In the genomic region with DNA sequence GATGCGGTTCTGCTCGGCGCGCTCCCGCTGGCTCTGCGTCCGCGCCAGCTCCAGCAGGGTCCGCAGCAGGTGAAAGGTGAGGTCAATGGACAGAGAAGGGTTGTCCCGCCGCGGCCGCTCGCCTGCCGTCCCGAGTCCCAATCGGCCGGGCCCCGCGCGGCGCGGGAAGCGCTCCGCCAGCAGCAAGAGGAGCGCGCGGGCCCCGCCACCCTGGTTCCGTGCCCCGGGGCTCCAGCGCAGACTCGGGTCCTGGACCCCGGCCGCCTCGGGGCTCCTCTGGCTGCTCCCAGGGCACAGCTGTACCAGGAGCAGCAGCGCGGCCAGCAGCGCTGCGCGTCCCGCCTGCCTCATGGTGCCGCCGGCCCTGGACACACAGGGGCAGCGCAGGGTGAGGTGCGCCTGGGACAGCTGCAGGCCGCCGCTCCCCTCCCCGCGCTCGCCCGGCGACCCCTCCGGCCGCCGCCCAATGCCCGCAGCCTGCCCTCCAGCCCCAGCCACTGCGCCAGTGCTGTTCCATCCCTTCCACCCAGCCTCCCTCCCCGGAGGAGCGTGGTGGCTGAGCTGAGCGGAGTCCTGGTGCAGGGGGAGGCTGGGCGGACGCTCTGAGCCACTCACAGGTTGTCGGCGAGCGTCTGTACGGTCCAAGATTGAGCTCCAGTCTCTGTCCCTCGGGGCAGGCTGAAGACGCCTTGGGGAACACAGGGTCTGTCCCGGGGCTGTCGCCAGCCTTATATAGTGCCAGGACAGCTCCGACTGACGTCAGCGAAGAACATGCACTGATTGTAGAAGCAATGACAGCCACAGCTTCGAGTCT, we compare ENCODE assay signal across 14 cellular contexts. TPM values are rescaled to one million over a fixed set of nuclear protein-coding genes. Genes with fewer than 3 reads are reported as not detected.
DNase-seq lines count a peak whose midpoint lies in the region; ATAC-seq, FAIRE-seq and TF ChIP-seq lines count a peak whose summit lies in the region.
"Had no signal": no experiment of that assay in that cellular context is flagged by ENCODE, and none has a peak within 500 bp of the region (broad histone marks: within the 10 kb centered on the region; RNA-seq: fewer than 3 reads in every experiment).

No MANE protein-coding gene starts in this region.

- no peak for TF ChIP-seq CTCF in Calu3 (IDR thresholded peaks at IDR 0.05; ENCODE audit: unreplicated experiment)
- no peak for TF ChIP-seq CTCF in WERI-Rb-1 (IDR thresholded peaks at IDR 0.05; ENCODE audit: low read depth, low read length)
- no peak for TF ChIP-seq CTCF in kidney (IDR thresholded peaks at IDR 0.05; ENCODE audit: borderline replicate concordance, extremely low read depth, insufficient read depth)

- H3K36me3 ChIP-seq in WERI-Rb-1 (no peaks in the 10 kb centered on the region), kidney (ENCODE audit: control insufficient read depth in 1 of 2, insufficient read depth in 2 of 2, low read length in 2 of 2) (no peaks in the 10 kb centered on the region)

- CTCF ChIA-PET in Calu3 (lab: Charles Lee), result no interaction called here

- DNase-seq in Calu3 (no peak), WERI-Rb-1 (no peak), kidney (peak; percentile 63), dedifferentiated amniotic fluid mesenchymal stem cell (ENCODE audit: extremely low spot score) (no peak)
- no peak for DNase-seq in activated CD4-positive, CD25-positive, alpha-beta regulatory T cell (lab: John Stamatoyannopoulos, UW)
- DNase-seq: activated CD4-positive, alpha-beta T cell treated with anti-CD3 and anti-CD28 coated beads, Interleukin-2, amount 50 U/mL, for 4 hours; C1 segment of cervical spinal cord; NCI-H2029 treated with DMSO at 0.1 percent for 48 hours; sigmoid colon had no signal

- H3K9me3 Mint-ChIP-seq in Calu3 (ENCODE audit: low read depth, unreplicated experiment), result no peaks in the 10 kb centered on the region

- H3K36me3 Mint-ChIP-seq in Calu3 (ENCODE audit: insufficient read depth, unreplicated experiment), result peaks cover 19% of the 10 kb centered on the region

- H3K27me3 Mint-ChIP-seq in Calu3 (ENCODE audit: unreplicated experiment), result peaks cover 23% of the 10 kb centered on the region

- H3K9me3 ChIP-seq in WERI-Rb-1 (ENCODE audit: severe bottlenecking), result no peaks in the 10 kb centered on the region
- no peaks in the 10 kb centered on the region for H3K9me3 ChIP-seq in kidney (ENCODE audit: control insufficient read depth in 1 of 2, low read length in 2 of 2)
- H3K9me3 ChIP-seq: esophagus muscularis mucosa, sigmoid colon, SJCRH30 had no signal

- FAIRE-seq in kidney (lab: Jason Lieb, UNC), result no peak
- FAIRE-seq: HTR-8/SVneo had no signal

- no peaks in the 10 kb centered on the region for H3K4me1 Mint-ChIP-seq in Calu3 (ENCODE audit: low read depth, unreplicated experiment)

- no TSS peak for BruUV-seq in Calu3 (replicated peaks; lab: Mats Ljungman, UMichigan)

- no peak overlapping the region for H3K27ac ChIP-seq in WERI-Rb-1
- no peak overlapping the region for H3K27ac ChIP-seq in kidney (ENCODE audit: low read depth in 2 of 2, low read length in 2 of 2)
- H3K27ac ChIP-seq: esophagus muscularis mucosa, sigmoid colon, SJCRH30 had no signal

- ATAC-seq in GM21576 (IDR thresholded peaks at IDR 0.05; ENCODE audit: unreplicated experiment), result no peak

- H3K4me3 ChIP-seq in WERI-Rb-1 (ENCODE audit: low read depth, low read length) (peak overlapping the region; percentile 28), kidney (ENCODE audit: low read length in 2 of 2) (no peak overlapping the region)
- H3K4me3 ChIP-seq: sigmoid colon, SJCRH30 had no signal

- peaks cover 0 to 3% of the 10 kb centered on the region in 2 donors for H3K4me1 ChIP-seq in kidney (ENCODE audit: control insufficient read depth in 1 of 2, insufficient read depth in 1 of 2, low read depth in 1 of 2, low read length in 2 of 2)
- H3K4me1 ChIP-seq: SJCRH30 had no signal

- H3K27ac Mint-ChIP-seq in Calu3 (ENCODE audit: unreplicated experiment), result no peak overlapping the region

- no peak overlapping the region for H3K9ac ChIP-seq in kidney (ENCODE audit: low read length in 2 of 2)

- peaks cover 24% of the 10 kb centered on the region for H3K27me3 ChIP-seq in WERI-Rb-1 (ENCODE audit: insufficient read depth, low read depth, severe bottlenecking)
- H3K27me3 ChIP-seq: SJCRH30 had no signal

- peak overlapping the region; percentile 65 for H3K4me3 Mint-ChIP-seq in Calu3 (ENCODE audit: low read depth, unreplicated experiment)

- intact Hi-C loops in Calu3 (cut with micrococcal nuclease; ENCODE audit: unreplicated experiment) (no loop called here), kidney (cut with DNase I) (loop anchor here (10.0 kb wide), 1 partner anchor 213 kb away; no protein-coding TSS in a partner anchor)

RNA-seq across cellular contexts. Expression of a gene that starts 0.5 kb away (rescaled TPM):
- total RNA-seq in Calu3 (2022), result 4.6 and 6.6 TPM in 2 replicates
- total RNA-seq in kidney, result 1.4 TPM
- polyA plus RNA-seq in kidney (ENCODE audit: insufficient read depth, low read depth, low replicate concordance), result 1.3 TPM

RNA-seq across cellular contexts. Expression of a gene that starts 15.1 kb away (rescaled TPM):
- total RNA-seq in Calu3 (2022), result 77.4 and 84.5 TPM in 2 replicates
- total RNA-seq in kidney, result 66.2 TPM
- 120 TPM for polyA plus RNA-seq in kidney (ENCODE audit: insufficient read depth, low read depth, low replicate concordance)

RNA-seq across cellular contexts. Expression of a gene that starts 25.5 kb away (rescaled TPM):
- total RNA-seq in Calu3 (2022) (0.99 and 2.3 TPM in 2 replicates), kidney (0.31 TPM)
- 2.1 TPM for polyA plus RNA-seq in kidney (ENCODE audit: insufficient read depth, low read depth, low replicate concordance)
- total RNA-seq: mammary epithelial cell had no signal
- polyA plus RNA-seq: mammary epithelial cell had no signal

RNA-seq across cellular contexts. Expression of a gene that starts 32.5 kb away (rescaled TPM):
- not detected in 2 replicates for total RNA-seq in Calu3 (2022)
- not detected for total RNA-seq in kidney
- polyA plus RNA-seq in kidney (ENCODE audit: insufficient read depth, low read depth, low replicate concordance), result not detected
- total RNA-seq: mammary epithelial cell, SJCRH30 had no signal
- polyA plus RNA-seq: mammary epithelial cell, sigmoid colon had no signal

RNA-seq across cellular contexts. Expression of a gene that starts 44.9 kb away (rescaled TPM):
- total RNA-seq in Calu3 (2022), result 0.24 TPM in 1 of 2 replicates, not detected in the other
- total RNA-seq in kidney, result 0.31 TPM
- polyA plus RNA-seq in kidney (ENCODE audit: insufficient read depth, low read depth, low replicate concordance), result not detected
- total RNA-seq: esophagus muscularis mucosa had no signal
